In the genomic region with DNA sequence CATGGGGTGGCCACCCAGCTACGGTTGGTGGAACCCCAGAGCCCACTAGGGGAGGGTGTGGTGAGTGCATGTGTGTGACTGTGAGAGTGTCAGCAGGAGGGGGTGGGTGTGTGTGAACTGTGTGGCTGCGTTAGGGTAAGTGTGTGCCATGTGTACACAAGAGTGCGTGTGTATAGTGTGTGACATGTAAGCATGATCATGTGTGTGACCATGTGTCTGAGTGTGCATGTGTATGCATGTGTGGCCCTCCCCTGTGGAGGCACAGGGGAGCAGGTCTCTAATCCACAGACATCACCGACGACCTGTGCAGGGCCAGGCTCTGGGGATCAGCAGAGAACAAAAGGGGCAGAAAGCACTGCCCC, we compare ENCODE assay signal across 29 cellular contexts. TPM values are rescaled to one million over a fixed set of nuclear protein-coding genes. Genes with fewer than 3 reads are reported as not detected.
"Had no signal": no experiment of that assay in that cellular context is flagged by ENCODE, and none has a peak within 500 bp of the region (broad histone marks: within the 10 kb centered on the region; RNA-seq: fewer than 3 reads in every experiment).

No MANE protein-coding gene starts in this region.

- H3K27ac Mint-ChIP-seq: activated naive CD8-positive, alpha-beta T cell treated with anti-CD3 and anti-CD28 coated beads for 36 hours; activated T-helper 17 cell treated with anti-CD3 and anti-CD28 coated beads, Interleukin-2, amount 50 U/mL, for 72 hours; effector memory CD8-positive, alpha-beta T cell; natural killer cell; stimulated activated naive CD8-positive, alpha-beta T cell treated with anti-CD3 and anti-CD28 coated beads, Interleukin-15, Interleukin-2, amounts not matched to agents 100 ng/mL and 50 ng/mL, for 24 hours; type B pancreatic cell had no signal

- H3K27me3 ChIP-seq: ovary had no signal

- DNase-seq: activated CD4-positive, alpha-beta T cell treated with anti-CD3 and anti-CD28 coated beads for 4 hours; activated CD4-positive, alpha-beta T cell treated with anti-CD3 and anti-CD28 coated beads, Interleukin-2, amount 50 U/mL, for 48 hours; activated naive CD4-positive, alpha-beta T cell treated with Interleukin-2 at 50 U/mL for 16 hours; activated naive CD8-positive, alpha-beta T cell treated with anti-CD3 and anti-CD28 coated beads for 36 hours; activated T-cell treated with anti-CD3 and anti-CD28 coated beads, Interleukin-2, amount 50 U/mL, for 4 hours; adrenal gland; effector memory CD8-positive, alpha-beta T cell; foreskin fibroblast; head of caudate nucleus; hypothalamus; midbrain; natural killer cell; ovary; retina; stimulated activated CD4-positive, alpha-beta T cell treated with anti-CD3 and anti-CD28 coated beads, Interleukin-12 subunit alpha, Interleukin-12 subunit beta, amount 100 ng/mL, for 4 hours; stimulated activated CD4-positive, alpha-beta T cell treated with anti-CD3 and anti-CD28 coated beads, Interleukin-4, amount 100 ng/mL, for 1 hour had no signal

- H3K9me3 Mint-ChIP-seq: activated naive CD8-positive, alpha-beta T cell treated with anti-CD3 and anti-CD28 coated beads for 36 hours; activated T-cell treated with anti-CD3 and anti-CD28 coated beads, Interleukin-2, amount 50 U/mL, for 4 hours; activated T-helper 17 cell treated with anti-CD3 and anti-CD28 coated beads, Interleukin-2, amount 50 U/mL, for 72 hours; effector memory CD8-positive, alpha-beta T cell; natural killer cell; type B pancreatic cell had no signal

- H3K4me3 ChIP-seq: adrenal gland, coronary artery, ovary, prostate gland, skin epidermis, thoracic aorta had no signal

- ATAC-seq: activated T-cell treated with anti-CD3 and anti-CD28 coated beads, Interleukin-2, amount 50 U/mL, for 4 hours; activated T-helper 17 cell treated with anti-CD3 and anti-CD28 coated beads, Interleukin-2, amount 50 U/mL, for 72 hours; effector memory CD8-positive, alpha-beta T cell; esophagus mucosa; sciatic nerve had no signal

- H3K4me3 Mint-ChIP-seq: activated naive CD8-positive, alpha-beta T cell treated with anti-CD3 and anti-CD28 coated beads for 36 hours; activated T-cell treated with anti-CD3 and anti-CD28 coated beads, Interleukin-2, amount 50 U/mL, for 4 hours; activated T-helper 17 cell treated with anti-CD3 and anti-CD28 coated beads, Interleukin-2, amount 50 U/mL, for 72 hours; effector memory CD8-positive, alpha-beta T cell; natural killer cell; stimulated activated naive CD8-positive, alpha-beta T cell treated with anti-CD3 and anti-CD28 coated beads, Interleukin-15, Interleukin-2, amounts not matched to agents 100 ng/mL and 50 ng/mL, for 24 hours; type B pancreatic cell had no signal

- H3K36me3 Mint-ChIP-seq: activated naive CD8-positive, alpha-beta T cell treated with anti-CD3 and anti-CD28 coated beads for 36 hours; brain; natural killer cell; type B pancreatic cell had no signal

- H3K36me3 ChIP-seq: adrenal gland, ovary, prostate gland, thoracic aorta had no signal

- H3K4me1 ChIP-seq: prostate gland had no signal

- H3K9me3 ChIP-seq: adrenal gland, ovary, prostate gland, thoracic aorta had no signal

- H3K27ac ChIP-seq: adrenal gland, coronary artery, ovary, prostate gland, skin epidermis, thoracic aorta had no signal

RNA-seq across cellular contexts. Expression of a gene that starts 3.5 kb away (rescaled TPM):
- total RNA-seq: activated T-helper 17 cell treated with anti-CD3 and anti-CD28 coated beads, Interleukin-2, amount 50 U/mL, for 72 hours; subcutaneous adipose tissue; T-helper 1 cell treated with Interleukin-12 subunit alpha and Interleukin-12 subunit beta and Interleukin-4 antibody, amounts not matched to agents 30 ng/mL and 1 ng/mL, for 36 hours; thoracic aorta had no signal
- polyA plus RNA-seq: aorta had no signal
